ENCODE assay signal across 10 cellular contexts in genomic region chr1:41902125-41902524, GRCh38. TPM values are rescaled to one million over a fixed set of nuclear protein-coding genes. Genes with fewer than 3 reads are reported as not detected.
A peak's percentile ranks its signal among the peaks of the same experiment; 100 is the strongest.
DNase-seq lines count a peak whose midpoint lies in the region; ATAC-seq and TF ChIP-seq lines count a peak whose summit lies in the region.
"Had no signal": no experiment of that assay in that cellular context is flagged by ENCODE, and none has a peak within 500 bp of the region (broad histone marks: within the 10 kb centered on the region; RNA-seq: fewer than 3 reads in every experiment).

No MANE protein-coding gene starts in this region.

- no peaks in the 10 kb centered on the region for H3K36me3 ChIP-seq in kidney epithelial cell (ENCODE audit: control insufficient read depth, insufficient read depth, low read length)
- H3K36me3 ChIP-seq: gastrocnemius medialis had no signal

- peak; percentile 79 for DNase-seq in AG10803 (ENCODE audit: low read depth)
- DNase-seq in HS-27A (ENCODE audit: low read depth) = peak; percentile 90
- peak; percentile 90 for DNase-seq in astrocyte of the hippocampus (ENCODE audit: low read depth, low spot score)
- peak; percentile 72 for DNase-seq in kidney epithelial cell (ENCODE audit: low read depth)
- DNase-seq in NCI-H187 (lab: John Stamatoyannopoulos, UW) = no peak
- no peak for DNase-seq in stimulated activated CD4-positive, alpha-beta T cell treated with anti-CD3 and anti-CD28 coated beads, Interleukin-4, amount 100 ng/mL, for 1 hour
- DNase-seq: activated T-cell treated with anti-CD3 and anti-CD28 coated beads, Interleukin-2, amount 50 U/mL, for 4 hours; gastrocnemius medialis had no signal

- H3K4me3 ChIP-seq in AG10803 (ENCODE audit: low read length) (no peak overlapping the region), kidney epithelial cell (ENCODE audit: low read depth, low read length) (no peak overlapping the region)
- H3K4me3 ChIP-seq: gastrocnemius medialis had no signal

- ATAC-seq in GM21717 (IDR thresholded peaks at IDR 0.05; ENCODE audit: unreplicated experiment) (no peak), HG03025 (IDR thresholded peaks at IDR 0.05; ENCODE audit: low FRiP score, unreplicated experiment) (no peak)
- ATAC-seq: gastrocnemius medialis had no signal

- no peaks in the 10 kb centered on the region for H3K27me3 ChIP-seq in kidney epithelial cell (ENCODE audit: control insufficient read depth, insufficient read depth, low read length)
- H3K27me3 ChIP-seq: gastrocnemius medialis had no signal

- no peak for TF ChIP-seq CTCF in AG10803 (conservative IDR thresholded peaks at IDR 0.05; ENCODE audit: low read length)
- no peak for TF ChIP-seq CTCF in kidney epithelial cell (IDR thresholded peaks at IDR 0.05; ENCODE audit: insufficient read depth, low read length, poor library complexity, severe bottlenecking)

RNA-seq across cellular contexts. Expression of gene HIVEP3, which starts 16.6 kb away (rescaled TPM):
- total RNA-seq in kidney epithelial cell = 5.8 and 7.3 TPM in 2 replicates

Comparison
In these comparisons a context has a peak if more than half of its experiments do, and no peak if none do; other contexts are left out.
1. DNase-seq: peak in AG10803 (single experiment), HS-27A (single experiment), astrocyte of the hippocampus (single experiment) and kidney epithelial cell (single experiment); none in NCI-H187 (0 of 2) and stimulated activated CD4-positive, alpha-beta T cell treated with anti-CD3 and anti-CD28 coated beads, Interleukin-4, amount 100 ng/mL, for 1 hour (single experiment).